In the genomic region with DNA sequence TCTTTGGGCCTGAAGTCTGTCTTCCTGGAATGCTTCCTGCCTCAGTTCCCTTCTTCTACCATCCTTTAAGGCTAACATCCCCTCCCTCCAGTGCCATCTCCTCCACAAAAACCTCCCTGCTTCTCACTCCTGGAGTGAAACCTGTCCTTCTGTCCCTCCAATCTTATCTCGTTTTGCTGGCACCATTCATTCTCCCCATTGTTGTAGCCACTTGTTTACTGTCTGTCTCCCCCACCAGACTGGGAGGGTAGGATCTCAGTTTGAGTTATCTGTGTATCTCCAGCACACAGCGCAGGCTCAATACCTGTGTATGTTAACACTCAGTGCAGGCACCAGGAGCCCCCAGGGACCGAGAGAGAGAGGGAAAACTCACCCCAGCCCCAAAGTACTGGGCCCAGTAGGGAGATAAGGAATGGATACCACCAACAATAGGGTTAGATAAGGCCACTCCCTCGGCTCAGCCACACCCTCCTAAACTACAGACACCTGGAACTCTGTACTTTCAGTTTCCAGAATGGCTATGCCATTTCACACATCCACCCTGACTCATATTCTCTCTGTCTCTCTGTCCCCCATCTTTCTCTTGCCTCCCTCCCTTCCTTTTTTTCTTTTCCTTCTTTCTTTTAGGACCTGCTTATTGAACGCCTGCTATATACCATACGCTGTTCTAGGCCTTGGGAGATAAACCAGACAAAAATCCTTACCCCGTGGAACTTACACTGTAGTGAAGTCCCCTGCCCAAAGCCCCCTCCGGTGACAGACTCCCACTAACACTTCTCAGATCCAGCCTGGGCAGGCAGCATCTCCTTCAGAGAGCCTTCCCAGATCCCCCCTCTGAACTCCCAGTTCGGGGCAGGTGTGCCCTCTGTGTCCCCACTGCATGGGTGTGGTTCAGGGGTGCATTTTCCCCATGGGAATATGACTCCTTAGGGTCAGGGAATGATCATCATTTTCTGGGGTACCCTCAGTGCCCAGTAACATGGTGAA, we compare ENCODE assay signal across 8 cellular contexts. TPM values are rescaled to one million over a fixed set of nuclear protein-coding genes. Genes with fewer than 3 reads are reported as not detected.
DNase-seq lines count a peak whose midpoint lies in the region; ATAC-seq, FAIRE-seq and TF ChIP-seq lines count a peak whose summit lies in the region.

No MANE protein-coding gene starts in this region.

- peak; percentile 32 for ATAC-seq in HG03196 (IDR thresholded peaks at IDR 0.05; ENCODE audit: unreplicated experiment)

- DNase-seq in GM19239 (ENCODE audit: insufficient read length, low spot score), result peak; percentile 67
- DNase-seq in mucosa of gallbladder (ENCODE audit: low spot score), result peak; percentile 23
- DNase-seq in anterior cingulate cortex (lab: John Stamatoyannopoulos, UW), result no peak
- no peak for DNase-seq in NCI-H1694 treated with DMSO at 0.1 percent for 48 hours (lab: John Stamatoyannopoulos, UW)
- no peak for DNase-seq in cerebellar nuclear complex (lab: John Stamatoyannopoulos, UW)
- no peak for DNase-seq in GF-D8 (lab: John Stamatoyannopoulos, UW)

- peak; percentile 88 for FAIRE-seq in GM19239 (lab: Jason Lieb, UNC)

- H3K27ac ChIP-seq in VCaP, result peak overlapping the region; percentile 94; the same call in 1 of the 2 replicates

- no peak for TF ChIP-seq CTCF in VCaP (conservative IDR thresholded peaks at IDR 0.05)

RNA-seq across cellular contexts. Expression of a gene that starts 3.3 kb away (rescaled TPM):
- 110 TPM for total RNA-seq in mucosa of gallbladder

Comparison
In these comparisons a context has a peak if more than half of its experiments do, and no peak if none do; other contexts are left out.
1. DNase-seq: peak in GM19239 (single experiment) and mucosa of gallbladder (single experiment); none in anterior cingulate cortex (0 of 58), NCI-H1694 treated with DMSO at 0.1 percent for 48 hours (single experiment), cerebellar nuclear complex (0 of 2) and GF-D8 (single experiment).